ENCODE assay signal across 26 cellular contexts in the genomic region with DNA sequence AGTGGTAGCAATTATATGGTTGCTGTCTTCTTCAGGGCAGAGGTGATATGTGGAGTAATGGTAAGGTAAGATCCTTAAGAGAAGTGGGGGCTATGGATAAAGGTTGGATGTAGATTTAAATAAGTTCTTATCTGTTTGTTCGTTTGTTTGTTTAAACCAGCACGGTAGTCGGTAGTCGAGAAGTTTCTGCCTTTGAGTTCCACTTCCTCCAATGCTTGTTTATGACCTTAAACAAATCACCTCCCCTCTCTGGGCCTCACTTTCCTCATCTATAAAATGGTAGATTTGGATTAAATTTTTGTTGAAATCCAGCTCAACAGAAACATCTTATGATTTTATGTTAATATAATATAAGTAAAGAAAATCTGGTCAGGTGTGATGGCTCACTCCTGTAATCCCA.
"Had no signal": no experiment of that assay in that cellular context is flagged by ENCODE, and none has a peak within 500 bp of the region (broad histone marks: within the 10 kb centered on the region; RNA-seq: fewer than 3 reads in every experiment).

No MANE protein-coding gene starts in this region.

- H3K27me3 ChIP-seq: neural progenitor cell, neutrophil, ovary, right atrium auricular region, suprapubic skin, tibial artery, upper lobe of right lung had no signal

- H3K4me1 ChIP-seq: suprapubic skin, tibial artery, upper lobe of right lung had no signal

- H3K36me3 Mint-ChIP-seq: natural killer cell had no signal

- H3K36me3 ChIP-seq: ovary, thoracic aorta, upper lobe of right lung had no signal

- DNase-seq: hippocampal formation; kidney glomerular epithelial cell; left ventricle myocardium inferior; mesenchymal stem cell; natural killer cell; nephron progenitor cell; occipital lobe; ovary; stimulated activated CD4-positive, alpha-beta T cell treated with anti-CD3 and anti-CD28 coated beads, Interleukin-12 subunit alpha, Interleukin-12 subunit beta, amount 100 ng/mL, for 4 hours; stimulated activated CD4-positive, alpha-beta T cell treated with anti-CD3 and anti-CD28 coated beads, Interleukin-15, amount 100 ng/mL, for 24 hours; stimulated activated CD4-positive, alpha-beta T cell treated with anti-CD3 and anti-CD28 coated beads, Interleukin-2, amount 100 ng/mL, for 24 hours; stimulated activated CD4-positive, alpha-beta T cell treated with anti-CD3 and anti-CD28 coated beads, Interleukin-4, amount 100 ng/mL, for 1 hour; stimulated activated naive CD4-positive, alpha-beta T cell; tibial artery; trophoblast cell; upper lobe of right lung had no signal

- H3K4me3 Mint-ChIP-seq: natural killer cell; nephron progenitor cell; neural progenitor cell; stimulated activated naive CD8-positive, alpha-beta T cell treated with anti-CD3 and anti-CD28 coated beads, Interleukin-15, Interleukin-2, amounts not matched to agents 100 ng/mL and 50 ng/mL, for 24 hours had no signal

- H3K27me3 Mint-ChIP-seq: progenitor cell of endocrine pancreas; stimulated activated naive CD8-positive, alpha-beta T cell treated with anti-CD3 and anti-CD28 coated beads, Interleukin-15, Interleukin-2, amounts not matched to agents 100 ng/mL and 50 ng/mL, for 24 hours had no signal

- H3K4me3 ChIP-seq: left ventricle myocardium inferior, lung, neural progenitor cell, ovary, right atrium auricular region, skin epidermis, suprapubic skin, thoracic aorta, tibial artery, upper lobe of right lung had no signal

- H3K4me2 ChIP-seq: neural progenitor cell had no signal

- H3K27ac ChIP-seq: neural progenitor cell, ovary, skin epidermis, suprapubic skin, thoracic aorta, tibial artery, upper lobe of right lung had no signal

- H3K27ac Mint-ChIP-seq: natural killer cell; nephron progenitor cell; neural progenitor cell; progenitor cell of endocrine pancreas; stimulated activated naive CD8-positive, alpha-beta T cell treated with anti-CD3 and anti-CD28 coated beads, Interleukin-15, Interleukin-2, amounts not matched to agents 100 ng/mL and 50 ng/mL, for 24 hours had no signal

- H2AFZ ChIP-seq: neural progenitor cell had no signal

- H3K9ac ChIP-seq: neural progenitor cell had no signal

- H3K4me1 Mint-ChIP-seq: nephron progenitor cell had no signal

- H3K9me3 Mint-ChIP-seq: natural killer cell; nephron progenitor cell; neural progenitor cell; stimulated activated naive CD8-positive, alpha-beta T cell treated with anti-CD3 and anti-CD28 coated beads, Interleukin-15, Interleukin-2, amounts not matched to agents 100 ng/mL and 50 ng/mL, for 24 hours had no signal

- ATAC-seq: natural killer cell, sciatic nerve, upper lobe of right lung had no signal
